27 cellular contexts compared by ENCODE assay signal in genomic region chr12:24307716-24308335, GRCh38.
DNase-seq lines count a peak whose midpoint lies in the region; ATAC-seq and TF ChIP-seq lines count a peak whose summit lies in the region.
"Had no signal": no experiment of that assay in that cellular context is flagged by ENCODE, and none has a peak within 500 bp of the region (broad histone marks: within the 10 kb centered on the region; RNA-seq: fewer than 3 reads in every experiment).

No MANE protein-coding gene starts in this region.

- H3K9me3 Mint-ChIP-seq in activated B cell treated with CpG ODN at 0.5 μM for 24 hours (no peaks in the 10 kb centered on the region), memory B cell (peaks cover 1% of the 10 kb centered on the region), MCF 10A (ENCODE audit: unreplicated experiment) (no peaks in the 10 kb centered on the region)

- H3K27me3 Mint-ChIP-seq in activated B cell treated with CpG ODN at 0.5 μM for 24 hours = no peaks in the 10 kb centered on the region
- no peaks in the 10 kb centered on the region for H3K27me3 Mint-ChIP-seq in memory B cell
- H3K27me3 Mint-ChIP-seq in MCF 10A (ENCODE audit: insufficient read depth, unreplicated experiment) = no peaks in the 10 kb centered on the region
- H3K27me3 Mint-ChIP-seq: activated naive CD4-positive, alpha-beta T cell treated with anti-CD3 and anti-CD28 coated beads, Interleukin-2, amount 50 U/mL, for 24 hours had no signal

- H3K4me3 Mint-ChIP-seq in activated B cell treated with CpG ODN at 0.5 μM for 24 hours (no peak overlapping the region), memory B cell (no peak overlapping the region), MCF 10A (ENCODE audit: unreplicated experiment) (no peak overlapping the region)
- H3K4me3 Mint-ChIP-seq: activated naive CD4-positive, alpha-beta T cell treated with anti-CD3 and anti-CD28 coated beads, Interleukin-2, amount 50 U/mL, for 24 hours; activated T-helper 1 cell treated with anti-CD3 and anti-CD28 coated beads, Interleukin-12 subunit alpha, Interleukin-12 subunit beta, Interleukin-2, Interleukin-4 antibody, amounts not matched to agents 30 ng/mL and 10 ng/mL and 1 ng/mL, durations not matched to agents 14 hours and 24 hours and 36 hours; T-helper 1 cell treated with Interleukin-12 subunit alpha and Interleukin-12 subunit beta and Interleukin-4 antibody, amounts not matched to agents 30 μg/mL and 1 μg/mL, for 36 hours had no signal

- 81 to 89% (median 85%) methylated on average over 6 of the region's 6 CpGs for WGBS in heart left ventricle, 4 donors

- H3K36me3 ChIP-seq in cardiac muscle cell = no peaks in the 10 kb centered on the region
- no peaks in the 10 kb centered on the region for H3K36me3 ChIP-seq in heart left ventricle
- H3K36me3 ChIP-seq: BE2C, MG63, right atrium auricular region, stomach, transverse colon had no signal

- DNase-seq in cardiac muscle cell (ENCODE audit: low read depth in 1 of 2, low spot score in 1 of 2) = peak in 1 of 2 donors; percentile 48
- no peak for DNase-seq in heart left ventricle
- DNase-seq in activated B cell treated with CpG ODN at 0.5 μM for 24 hours = no peak
- DNase-seq in memory B cell (ENCODE audit: low spot score in 2 of 2) = no peak
- DNase-seq in DMS79 (lab: John Stamatoyannopoulos, UW) = no peak
- DNase-seq in MCF 10A (ENCODE audit: unreplicated experiment) = no peak
- DNase-seq: activated CD4-positive, alpha-beta T cell treated with anti-CD3 and anti-CD28 coated beads, Interleukin-2, amount 50 U/mL, for 1 hour; BE2C; COR-L47; DND-41; GOT3; MG63; NCI-H1694 treated with DMSO at 0.1 percent for 48 hours; NCI-H2227 treated with DMSO at 0.1 percent for 48 hours; nucleus accumbens; PC-9; SIG-M5; stimulated activated CD4-positive, alpha-beta T cell treated with anti-CD3 and anti-CD28 coated beads, Interleukin-4, amount 100 ng/mL, for 24 hours; stomach; transverse colon had no signal

- H3K36me3 Mint-ChIP-seq in activated B cell treated with CpG ODN at 0.5 μM for 24 hours (ENCODE audit: low read depth) (no peaks in the 10 kb centered on the region), memory B cell (no peaks in the 10 kb centered on the region), MCF 10A (ENCODE audit: insufficient read depth, unreplicated experiment) (no peaks in the 10 kb centered on the region)
- H3K36me3 Mint-ChIP-seq: activated naive CD4-positive, alpha-beta T cell treated with anti-CD3 and anti-CD28 coated beads, Interleukin-2, amount 50 U/mL, for 24 hours had no signal

- peak overlapping the region; percentile 38 for H3K27ac ChIP-seq in cardiac muscle cell
- H3K27ac ChIP-seq in heart left ventricle = no peak overlapping the region
- H3K27ac ChIP-seq: epithelial cell of prostate, PC-9, right atrium auricular region, stomach, transverse colon had no signal

- POLR2A ChIA-PET in activated B cell treated with CpG ODN at 0.5 μM for 24 hours (lab: Charles Lee) = interaction anchor here (0.6 kb wide), 1 partner anchor 467 kb away, joined by 4 read pairs; no protein-coding TSS in a partner anchor
- POLR2A ChIA-PET in MCF 10A (lab: Yijun Ruan, JAX) = no interaction called here

- ATAC-seq in heart left ventricle = no peak
- peak; percentile 81 for ATAC-seq in activated B cell treated with CpG ODN at 0.5 μM for 24 hours (ENCODE audit: low read depth)
- peak; percentile 63 for ATAC-seq in memory B cell (ENCODE audit: low read depth)
- no peak for ATAC-seq in GM21786 (IDR thresholded peaks at IDR 0.05; ENCODE audit: unreplicated experiment)
- no peak for ATAC-seq in HG03159 (IDR thresholded peaks at IDR 0.05; ENCODE audit: unreplicated experiment)

- CTCF ChIA-PET in activated B cell treated with CpG ODN at 0.5 μM for 24 hours (lab: Charles Lee) (no interaction called here), MCF 10A (lab: Yijun Ruan, JAX) (no interaction called here)

- H3K4me1 Mint-ChIP-seq in activated B cell treated with CpG ODN at 0.5 μM for 24 hours (peaks cover 22% of the 10 kb centered on the region), memory B cell (peaks cover 9% of the 10 kb centered on the region), MCF 10A (ENCODE audit: insufficient read depth, unreplicated experiment) (peaks cover 6% of the 10 kb centered on the region)
- H3K4me1 Mint-ChIP-seq: activated naive CD4-positive, alpha-beta T cell treated with anti-CD3 and anti-CD28 coated beads, Interleukin-2, amount 50 U/mL, for 24 hours had no signal

- intact Hi-C loops in heart left ventricle (cut with DNase I) = no loop called here
- intact Hi-C loops in activated B cell treated with CpG ODN at 0.5 μM for 24 hours (cut with micrococcal nuclease) = no loop called here
- intact Hi-C loops in MCF 10A (cut with micrococcal nuclease) = no loop called here

- TF ChIP-seq POLR2A in heart left ventricle (IDR thresholded peaks at IDR 0.05) = no peak

- H3K27me3 ChIP-seq in cardiac muscle cell (no peaks in the 10 kb centered on the region), heart left ventricle (no peaks in the 10 kb centered on the region)
- H3K27me3 ChIP-seq: BE2C, MG63, right atrium auricular region, stomach, transverse colon had no signal

- H3K4me3 ChIP-seq in cardiac muscle cell (no peak overlapping the region), heart left ventricle (no peak overlapping the region)
- H3K4me3 ChIP-seq: MG63, PC-9, right atrium auricular region, stomach, transverse colon had no signal

- peak overlapping the region; percentile 57 for H3K27ac Mint-ChIP-seq in activated B cell treated with CpG ODN at 0.5 μM for 24 hours
- H3K27ac Mint-ChIP-seq in memory B cell = no peak overlapping the region
- no peak overlapping the region for H3K27ac Mint-ChIP-seq in MCF 10A (ENCODE audit: low read depth, unreplicated experiment)
- H3K27ac Mint-ChIP-seq: activated naive CD4-positive, alpha-beta T cell treated with anti-CD3 and anti-CD28 coated beads, Interleukin-2, amount 50 U/mL, for 24 hours; activated T-helper 1 cell treated with anti-CD3 and anti-CD28 coated beads, Interleukin-12 subunit alpha, Interleukin-12 subunit beta, Interleukin-2, Interleukin-4 antibody, amounts not matched to agents 30 ng/mL and 10 ng/mL and 1 ng/mL, durations not matched to agents 14 hours and 24 hours and 36 hours; T-helper 1 cell treated with Interleukin-12 subunit alpha and Interleukin-12 subunit beta and Interleukin-4 antibody, amounts not matched to agents 30 μg/mL and 1 μg/mL, for 36 hours had no signal

- H3K9me3 ChIP-seq in cardiac muscle cell (ENCODE audit: low read depth) (no peaks in the 10 kb centered on the region), heart left ventricle (no peaks in the 10 kb centered on the region)
- H3K9me3 ChIP-seq: BE2C, MG63, right atrium auricular region, stomach, transverse colon had no signal

- H3K4me1 ChIP-seq in cardiac muscle cell (ENCODE audit: low read depth) = peaks cover 17% of the 10 kb centered on the region
- H3K4me1 ChIP-seq in heart left ventricle = no peaks in the 10 kb centered on the region
- H3K4me1 ChIP-seq: BE2C, right atrium auricular region, transverse colon had no signal

- no TSS peak for BruUV-seq in MCF 10A (replicated peaks; lab: Mats Ljungman, UMichigan)

- no peak for TF ChIP-seq CTCF in cardiac muscle cell (IDR thresholded peaks at IDR 0.05; ENCODE audit: low read depth, low read length)
- TF ChIP-seq CTCF in heart left ventricle (IDR thresholded peaks at IDR 0.05) = no peak
- no peak for TF ChIP-seq CTCF in activated B cell treated with CpG ODN at 0.5 μM for 24 hours (IDR thresholded peaks at IDR 0.05)
- TF ChIP-seq CTCF in MCF 10A (IDR thresholded peaks at IDR 0.05; ENCODE audit: unreplicated experiment) = no peak

Comparison
In these comparisons a context has a peak if more than half of its experiments do, and no peak if none do; other contexts are left out.
1. ATAC-seq: peak in activated B cell treated with CpG ODN at 0.5 μM for 24 hours (single experiment) and memory B cell (single experiment); none in heart left ventricle (0 of 4), GM21786 (single experiment) and HG03159 (single experiment).